18 cellular contexts compared by ENCODE assay signal in genomic region chr7:38273286-38273995, GRCh38.
A peak's percentile ranks its signal among the peaks of the same experiment; 100 is the strongest.
DNase-seq lines count a peak whose midpoint lies in the region; ATAC-seq, FAIRE-seq and TF ChIP-seq lines count a peak whose summit lies in the region.
"Had no signal": no experiment of that assay in that cellular context is flagged by ENCODE, and none has a peak within 500 bp of the region (broad histone marks: within the 10 kb centered on the region; RNA-seq: fewer than 3 reads in every experiment).

TARP (minus strand) TSS chr7:38273636.

- H3K36me3 Mint-ChIP-seq in activated T-cell treated with anti-CD3 and anti-CD28 coated beads, Interleukin-2, amount 50 U/mL, for 4 hours (ENCODE audit: insufficient read depth): no peaks in the 10 kb centered on the region
- H3K36me3 Mint-ChIP-seq in T-cell (no peaks in the 10 kb centered on the region), osteocyte (ENCODE audit: unreplicated experiment) (no peaks in the 10 kb centered on the region)

- H2BK20ac ChIP-seq in H1 (ENCODE audit: low read length): no peak within 1 kb of the TSS

- H3K9ac ChIP-seq in H1 (replicated peaks in 1 of 4; ENCODE audit: extremely low read depth in 1 of 4, low read depth in 3 of 4, low read length in 3 of 4): no peak within 1 kb of the TSS

- POLR2A ChIA-PET in T-cell (lab: Charles Lee) (interaction anchor here in 1 of 2 donors (0.7 to 1.2 kb wide), 3 partner anchors 43 to 58 kb away, joined by 3 to 6 read pairs (median 5); no protein-coding TSS in a partner anchor), H1 (lab: Charles Lee; ENCODE audit: partially characterized antibody) (no interaction called here)

- H3K79me2 ChIP-seq in H1 (ENCODE audit: control insufficient read depth in 1 of 2, insufficient read depth in 2 of 2, low read length in 2 of 2): no peaks in the 10 kb centered on the region

- no peak within 1 kb of the TSS for H3K4ac ChIP-seq in H1 (replicated peaks; ENCODE audit: insufficient read length, low read depth, low read length)

- no peak within 1 kb of the TSS for H3K56ac ChIP-seq in H1 (replicated peaks; ENCODE audit: insufficient read length, low read depth, low read length)

- H4K91ac ChIP-seq in H1 (replicated peaks; ENCODE audit: insufficient read length, low read length): no peak within 1 kb of the TSS

- H3K4me1 Mint-ChIP-seq in activated T-cell treated with anti-CD3 and anti-CD28 coated beads, Interleukin-2, amount 50 U/mL, for 4 hours (ENCODE audit: low read depth): no peaks in the 10 kb centered on the region
- no peaks in the 10 kb centered on the region for H3K4me1 Mint-ChIP-seq in T-cell
- H3K4me1 Mint-ChIP-seq in osteocyte (ENCODE audit: unreplicated experiment): no peaks in the 10 kb centered on the region
- H3K4me1 Mint-ChIP-seq: activated B cell treated with CpG ODN at 0.5 μM for 24 hours; activated T-helper 17 cell treated with anti-CD3 and anti-CD28 coated beads, Interleukin-2, amount 50 U/mL, for 72 hours had no signal

- H3K27me3 ChIP-seq in H1 (replicated peaks in 1 of 4; ENCODE audit: control insufficient read depth in 3 of 4, extremely low read depth in 1 of 4, insufficient read depth in 3 of 4, low read length in 3 of 4): no peaks in the 10 kb centered on the region
- no peaks in the 10 kb centered on the region for H3K27me3 ChIP-seq in spleen (replicated peaks in 1 of 7)
- H3K27me3 ChIP-seq in right atrium auricular region: no peaks in the 10 kb centered on the region
- H3K27me3 ChIP-seq: Peyer's patch, vagina had no signal

- H3K9me3 Mint-ChIP-seq in activated T-cell treated with anti-CD3 and anti-CD28 coated beads, Interleukin-2, amount 50 U/mL, for 4 hours: no peaks in the 10 kb centered on the region
- no peaks in the 10 kb centered on the region for H3K9me3 Mint-ChIP-seq in T-cell
- H3K9me3 Mint-ChIP-seq in osteocyte (ENCODE audit: unreplicated experiment): no peaks in the 10 kb centered on the region
- H3K9me3 Mint-ChIP-seq: activated B cell treated with CpG ODN at 0.5 μM for 24 hours; activated T-helper 17 cell treated with anti-CD3 and anti-CD28 coated beads, Interleukin-2, amount 50 U/mL, for 72 hours had no signal

- no peak within 1 kb of the TSS for H4K5ac ChIP-seq in H1 (ENCODE audit: insufficient read length, low read depth, low read length)

- H3K23me2 ChIP-seq in H1 (ENCODE audit: low read depth, low read length): no peaks in the 10 kb centered on the region

- no peak within 1 kb of the TSS for H3K23ac ChIP-seq in H1 (ENCODE audit: insufficient read length)

- H3K9me3 ChIP-seq in H1 (ENCODE audit: insufficient read depth in 2 of 2, low read depth in 1 of 2, low read length in 1 of 2) (no peaks in the 10 kb centered on the region), spleen (no peaks in the 10 kb centered on the region), right atrium auricular region (no peaks in the 10 kb centered on the region)
- H3K9me3 ChIP-seq: Peyer's patch, vagina had no signal

- no peak for TF ChIP-seq EP300 in H1 (IDR thresholded peaks at IDR 0.05; ENCODE audit: borderline replicate concordance in 1 of 2, low read depth in 2 of 2, low read length in 2 of 2)

- peaks cover 0 to 3% (median under 1%) of the 10 kb centered on the region in 4 experiments; a peak in 2 of 7 replicates for H3K4me1 ChIP-seq in H1 (replicated peaks in 1 of 4; ENCODE audit: control insufficient read depth in 3 of 4, insufficient read depth in 4 of 4, low read length in 3 of 4)
- H3K4me1 ChIP-seq in spleen: peaks cover 0 to 16% (median 0%) of the 10 kb centered on the region in 6 donors
- no peaks in the 10 kb centered on the region for H3K4me1 ChIP-seq in right atrium auricular region
- H3K4me1 ChIP-seq: Peyer's patch, vagina had no signal

- H4K20me1 ChIP-seq in H1 (replicated peaks in 1 of 2; ENCODE audit: control insufficient read depth in 1 of 2, insufficient read depth in 2 of 2, low read length in 2 of 2): no peaks in the 10 kb centered on the region

- peak within 1 kb of the TSS; percentile 72 for H3K4me3 Mint-ChIP-seq in activated T-cell treated with anti-CD3 and anti-CD28 coated beads, Interleukin-2, amount 50 U/mL, for 4 hours
- H3K4me3 Mint-ChIP-seq in T-cell: peak within 1 kb of the TSS; percentile 40 to 72 (median 72)
- H3K4me3 Mint-ChIP-seq in osteocyte (ENCODE audit: unreplicated experiment): no peak within 1 kb of the TSS
- H3K4me3 Mint-ChIP-seq: activated B cell treated with CpG ODN at 0.5 μM for 24 hours; activated T-helper 17 cell treated with anti-CD3 and anti-CD28 coated beads, Interleukin-2, amount 50 U/mL, for 72 hours had no signal

- TF ChIP-seq POLR2A in H1 (IDR thresholded peaks at IDR 0.05; ENCODE audit: control extremely low read depth in 1 of 2, low read depth in 2 of 2, low read length in 2 of 2) (no peak), spleen (IDR thresholded peaks at IDR 0.05) (no peak)

- no peak within 1 kb of the TSS for H4K8ac ChIP-seq in H1 (ENCODE audit: extremely low read depth, insufficient read depth, low read length)

- intact Hi-C loops in spleen (cut with DNase I; ENCODE audit: low total_unique reads): no loop called here

- no peak within 1 kb of the TSS for H2BK5ac ChIP-seq in H1 (ENCODE audit: low read depth, low read length)

- no peak for FAIRE-seq in H1 (lab: Jason Lieb, UNC)

- no peaks in the 10 kb centered on the region for H3K79me1 ChIP-seq in H1 (ENCODE audit: low read depth, low read length)

- H2BK15ac ChIP-seq in H1 (ENCODE audit: low read length): no peak within 1 kb of the TSS

- H3K4me2 ChIP-seq in H1 (ENCODE audit: insufficient read depth in 1 of 2, low read depth in 2 of 2, low read length in 2 of 2): no peak within 1 kb of the TSS

- no peak for TF ChIP-seq CTCF in H1 (IDR thresholded peaks at IDR 0.05; ENCODE audit: control extremely low read depth in 1 of 3, insufficient read depth in 1 of 3, low read depth in 1 of 3, low read length in 3 of 3)
- no peak for TF ChIP-seq CTCF in spleen (IDR thresholded peaks at IDR 0.05 in 8 of 11, conservative IDR thresholded peaks at IDR 0.05 in 3 of 11)
- no peak for TF ChIP-seq CTCF in osteocyte (IDR thresholded peaks at IDR 0.05)
- no peak for TF ChIP-seq CTCF in right atrium auricular region (IDR thresholded peaks at IDR 0.05)

- no peak within 1 kb of the TSS for H2AK5ac ChIP-seq in H1 (ENCODE audit: low read depth, low read length)

- no peak within 1 kb of the TSS for H3K4me3 ChIP-seq in H1 (ENCODE audit: extremely low read depth in 1 of 4, insufficient read depth in 2 of 4, low read depth in 3 of 4, low read length in 4 of 4)
- peak within 1 kb of the TSS in 1 of 8 donors; percentile 35 for H3K4me3 ChIP-seq in spleen
- H3K4me3 ChIP-seq in right atrium auricular region: no peak within 1 kb of the TSS
- H3K4me3 ChIP-seq: Peyer's patch, vagina had no signal

- H3K36me3 ChIP-seq in H1 (ENCODE audit: control insufficient read depth in 2 of 4, insufficient read depth in 4 of 4, low read length in 3 of 4) (no peaks in the 10 kb centered on the region), spleen (no peaks in the 10 kb centered on the region), right atrium auricular region (no peaks in the 10 kb centered on the region)
- H3K36me3 ChIP-seq: Peyer's patch, vagina had no signal

- H3K27ac Mint-ChIP-seq in T-cell (peak within 1 kb of the TSS in 1 of 2 donors; percentile 39), osteocyte (ENCODE audit: unreplicated experiment) (no peak within 1 kb of the TSS)
- H3K27ac Mint-ChIP-seq: activated B cell treated with CpG ODN at 0.5 μM for 24 hours; activated T-helper 17 cell treated with anti-CD3 and anti-CD28 coated beads, Interleukin-2, amount 50 U/mL, for 72 hours had no signal

- no peak for DNase-seq in activated T-cell treated with anti-CD3 and anti-CD28 coated beads, Interleukin-2, amount 50 U/mL, for 4 hours
- no peak for DNase-seq in activated T-cell treated with anti-CD3 and anti-CD28 coated beads, Interleukin-2, amount 50 U/mL, for 48 hours
- no peak for DNase-seq in T-cell
- no peak for DNase-seq in H1 (ENCODE audit: low read depth in 1 of 2, low spot score in 2 of 2)
- no peak for DNase-seq in spleen
- DNase-seq in LoVo (ENCODE audit: low spot score): no peak
- no peak for DNase-seq in osteocyte (ENCODE audit: extremely low spot score, unreplicated experiment)
- DNase-seq in right atrium auricular region (ENCODE audit: low spot score): no peak
- DNase-seq: activated B cell treated with CpG ODN at 0.5 μM for 24 hours; C1 segment of cervical spinal cord; DMS 273 treated with DMSO at 0.1 percent for 48 hours; NCI-H1417 treated with DMSO at 0.1 percent for 48 hours; NCI-H510A; Peyer's patch; stimulated activated CD4-positive, alpha-beta T cell treated with anti-CD3 and anti-CD28 coated beads, Interleukin-15, amount 100 ng/mL, for 24 hours had no signal

- H3K18ac ChIP-seq in H1 (ENCODE audit: extremely low read depth, low read length): no peak within 1 kb of the TSS

- H2BK12ac ChIP-seq in H1 (ENCODE audit: low read depth, low read length): no peak within 1 kb of the TSS

- no peaks in the 10 kb centered on the region for H3K27me3 Mint-ChIP-seq in activated T-cell treated with anti-CD3 and anti-CD28 coated beads, Interleukin-2, amount 50 U/mL, for 4 hours (ENCODE audit: low read depth)
- H3K27me3 Mint-ChIP-seq in T-cell (no peaks in the 10 kb centered on the region), osteocyte (ENCODE audit: unreplicated experiment) (peaks cover 11% of the 10 kb centered on the region)
- H3K27me3 Mint-ChIP-seq: activated T-helper 17 cell treated with anti-CD3 and anti-CD28 coated beads, Interleukin-2, amount 50 U/mL, for 72 hours had no signal

- WGBS in H1 (ENCODE audit: extremely low coverage in 1 of 2, insufficient coverage in 1 of 2, insufficient read length in 1 of 2, insufficient replicate concordance in 2 of 2, low coverage in 1 of 2, low lambda C conversion rate in 2 of 2, missing lambda C conversion rate in 1 of 2), 2 experiments: 94% methylated on average over 2 of the region's 2 CpGs; no CpG with 5 or more reads in 1 of the 2 experiments
- 71 to 82% (median 76%) methylated on average over 2 of the region's 2 CpGs for WGBS in spleen, 5 donors

- no peak for ATAC-seq in activated T-cell treated with anti-CD3 and anti-CD28 coated beads, Interleukin-2, amount 50 U/mL, for 4 hours
- ATAC-seq in T-cell (replicated peaks in 1 of 4): no peak
- ATAC-seq: activated T-helper 17 cell treated with anti-CD3 and anti-CD28 coated beads, Interleukin-2, amount 50 U/mL, for 72 hours; sciatic nerve had no signal

- CTCF ChIA-PET in T-cell (lab: Charles Lee) (interaction anchor here (0.7 to 2.0 kb wide), 8 partner anchors 43 to 73 kb away, joined by 3 to 7 read pairs (median 4); no protein-coding TSS in a partner anchor), H1 (lab: Charles Lee; ENCODE audit: partially characterized antibody) (interaction anchor here (1.1 to 3.4 kb wide), 4 partner anchors 25 to 51 kb away, joined by 3 to 10 read pairs (median 4); no protein-coding TSS in a partner anchor)

- no peak within 1 kb of the TSS for H3K14ac ChIP-seq in H1 (ENCODE audit: insufficient read length)

- no peak for TF ChIP-seq RAD21 in H1 (IDR thresholded peaks at IDR 0.05 in 1 of 2, conservative IDR thresholded peaks at IDR 0.05 in 1 of 2; ENCODE audit: low read depth in 2 of 2, low read length in 2 of 2)

- H3K27ac ChIP-seq in H1 (ENCODE audit: low read depth, low read length) (no peak within 1 kb of the TSS), spleen (peak within 1 kb of the TSS in 6 of 8 donors; percentile 13 to 65 (median 42)), right atrium auricular region (no peak within 1 kb of the TSS)
- H3K27ac ChIP-seq: Peyer's patch, vagina had no signal

- no peak within 1 kb of the TSS for H2BK120ac ChIP-seq in H1 (replicated peaks; ENCODE audit: low read depth, low read length)

- H2AFZ ChIP-seq in H1 (ENCODE audit: low read length): 0 out of 2 replicates have a peak within 1 kb of the TSS, but pooled peaks have one; percentile 84

Comparison
In these comparisons a context has a peak if more than half of its experiments do, and no peak if none do; other contexts are left out.
1. H3K27ac ChIP-seq: peak in spleen (6 of 8); none in H1 (single experiment) and right atrium auricular region (0 of 2).